ENCODE assay signal across 26 cellular contexts in the genomic region with DNA sequence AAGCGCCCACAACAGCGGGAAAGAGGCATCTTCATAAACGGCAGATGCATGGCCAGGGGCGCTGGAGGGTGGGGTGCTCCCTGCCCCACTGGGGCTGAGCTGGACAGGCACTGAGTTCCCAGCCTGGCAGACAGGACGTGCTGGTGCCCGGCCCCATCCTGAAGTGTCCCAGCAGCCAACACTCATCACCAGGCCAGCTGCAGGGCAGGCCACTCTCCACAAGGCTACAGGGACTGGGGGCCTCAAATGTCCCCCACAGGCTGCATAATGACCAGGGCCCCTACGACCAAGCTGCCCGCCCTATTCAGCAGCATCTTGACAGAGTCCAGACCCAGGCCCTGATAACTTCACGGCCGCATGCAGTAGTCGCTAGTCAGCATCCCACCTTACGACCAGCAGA.
"Had no signal": no experiment of that assay in that cellular context is flagged by ENCODE, and none has a peak within 500 bp of the region (broad histone marks: within the 10 kb centered on the region; RNA-seq: fewer than 3 reads in every experiment).

No MANE protein-coding gene starts in this region.

- H3K4me3 ChIP-seq: MG63 had no signal

- H3K27ac Mint-ChIP-seq: activated B cell treated with CpG ODN at 0.5 μM for 24 hours; activated CD4-positive, alpha-beta T cell treated with anti-CD3 and anti-CD28 coated beads, Interleukin-2, amount 10 ng/mL, durations not matched to agents 24 days and 14 days; activated CD8-positive, alpha-beta memory T cell treated with anti-CD3 and anti-CD28 coated beads, Interleukin-2, amount 10 ng/mL, durations not matched to agents 7 days and 5 days; activated naive CD4-positive, alpha-beta T cell treated with anti-CD3 and anti-CD28 coated beads for 36 hours; activated naive CD8-positive, alpha-beta T cell; activated T-helper 17 cell treated with anti-CD3 and anti-CD28 coated beads, Interleukin-2, amount 50 U/mL, for 72 hours had no signal

- H3K9ac ChIP-seq: KMS-11 had no signal

- H3K4me2 ChIP-seq: KMS-11 had no signal

- H3K36me3 ChIP-seq: MG63 had no signal

- H3K27ac ChIP-seq: KMS-11 had no signal

- H3K27me3 ChIP-seq: MG63 had no signal

- H3K4me3 Mint-ChIP-seq: activated B cell treated with CpG ODN at 0.5 μM for 24 hours; activated CD4-positive, alpha-beta T cell treated with anti-CD3 and anti-CD28 coated beads, Interleukin-2, amount 10 ng/mL, durations not matched to agents 24 days and 14 days; activated CD8-positive, alpha-beta memory T cell treated with anti-CD3 and anti-CD28 coated beads, Interleukin-2, amount 10 ng/mL, durations not matched to agents 7 days and 5 days; activated naive CD4-positive, alpha-beta T cell treated with anti-CD3 and anti-CD28 coated beads for 36 hours; activated naive CD8-positive, alpha-beta T cell; activated T-helper 17 cell treated with anti-CD3 and anti-CD28 coated beads, Interleukin-2, amount 50 U/mL, for 72 hours had no signal

- H3K9me3 ChIP-seq: MG63 had no signal

- DNase-seq: activated B cell treated with CpG ODN at 0.5 μM for 24 hours; activated CD4-positive, alpha-beta T cell treated with anti-CD3 and anti-CD28 coated beads for 1 hour; activated CD4-positive, alpha-beta T cell treated with anti-CD3 and anti-CD28 coated beads, Interleukin-2, amount 10 ng/mL, durations not matched to agents 24 days and 14 days; activated CD4-positive, alpha-beta T cell treated with anti-CD3 and anti-CD28 coated beads, Interleukin-2, amount 50 U/mL, for 48 hours; activated CD8-positive, alpha-beta memory T cell treated with anti-CD3 and anti-CD28 coated beads, Interleukin-2, amount 10 ng/mL, durations not matched to agents 7 days and 5 days; activated gamma-delta T cell; activated naive CD4-positive, alpha-beta T cell treated with anti-CD3 and anti-CD28 coated beads for 36 hours; activated T-cell treated with anti-CD3 and anti-CD28 coated beads, Interleukin-2, amount 50 U/mL, for 48 hours; cerebellar nuclear complex; MG63; MV-4-11; NCI-H1092 treated with DMSO at 0.1 percent for 48 hours; NCI-H1417 treated with DMSO at 0.1 percent for 48 hours; NCI-H1694; NCI-H2029; NCI-H2107; NCI-H2171 treated with DMSO at 0.1 percent for 48 hours; NCI-H345; NCI-H510A treated with DMSO at 0.1 percent for 48 hours; PC-3; SHP77 treated with DMSO at 0.1 percent for 48 hours; T-helper 17 cell; T-helper 9 cell had no signal

- ATAC-seq: activated CD8-positive, alpha-beta memory T cell treated with anti-CD3 and anti-CD28 coated beads, Interleukin-2, amount 10 ng/mL, durations not matched to agents 7 days and 5 days; activated T-helper 17 cell treated with anti-CD3 and anti-CD28 coated beads, Interleukin-2, amount 50 U/mL, for 72 hours; PC-3; T-helper 17 cell had no signal

- H3K9me3 Mint-ChIP-seq: activated B cell treated with CpG ODN at 0.5 μM for 24 hours; activated CD4-positive, alpha-beta T cell treated with anti-CD3 and anti-CD28 coated beads, Interleukin-2, amount 10 ng/mL, durations not matched to agents 24 days and 14 days; activated naive CD4-positive, alpha-beta T cell treated with anti-CD3 and anti-CD28 coated beads for 36 hours; activated T-helper 17 cell treated with anti-CD3 and anti-CD28 coated beads, Interleukin-2, amount 50 U/mL, for 72 hours had no signal

- H3K36me3 Mint-ChIP-seq: activated CD8-positive, alpha-beta memory T cell treated with anti-CD3 and anti-CD28 coated beads, Interleukin-2, amount 10 ng/mL, durations not matched to agents 7 days and 5 days; activated naive CD8-positive, alpha-beta T cell had no signal
